In the genomic region with DNA sequence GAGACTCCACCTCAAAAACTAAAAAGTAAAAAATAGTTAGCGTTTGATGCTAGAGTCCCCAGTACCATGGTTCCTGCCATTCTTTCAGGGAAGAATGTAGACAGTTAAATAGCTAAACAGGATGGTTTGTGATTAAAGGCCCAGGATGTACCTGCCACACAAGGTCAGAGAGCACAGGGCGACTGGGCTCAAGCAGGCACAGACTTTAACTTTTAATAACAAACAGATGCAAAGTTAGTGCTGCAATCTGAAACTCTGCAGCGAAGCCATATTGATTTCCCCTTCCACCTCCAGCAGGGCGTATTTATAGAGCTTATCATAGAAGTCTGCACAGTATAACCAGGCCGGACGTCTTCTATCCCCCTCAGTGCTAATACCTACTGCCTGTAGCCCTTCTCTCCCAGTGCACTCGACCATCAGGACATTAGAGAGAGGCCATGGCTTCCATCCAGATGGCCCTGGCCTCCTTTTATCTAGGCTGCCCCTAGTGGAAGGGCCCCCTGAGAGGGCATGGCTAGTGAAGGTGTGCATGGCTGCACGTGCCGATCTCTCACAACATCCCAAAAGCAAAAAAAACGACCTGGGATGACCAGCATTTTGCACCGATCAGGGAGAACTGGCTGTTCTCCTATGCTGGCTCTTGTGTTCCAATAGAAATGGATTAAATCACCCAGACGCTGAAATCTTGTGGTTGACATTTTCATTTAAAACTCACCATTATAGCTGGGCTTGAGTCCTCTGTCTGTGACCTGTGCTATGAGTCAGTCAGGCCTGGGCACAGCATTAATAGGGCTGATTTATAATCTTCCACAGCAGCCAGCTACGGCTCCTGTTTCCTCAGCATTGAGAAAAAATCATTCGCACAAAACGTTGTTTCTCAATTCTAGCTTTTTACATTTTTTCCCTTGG, we compare ENCODE assay signal across 17 cellular contexts. TPM values are rescaled to one million over a fixed set of nuclear protein-coding genes. Genes with fewer than 3 reads are reported as not detected.
DNase-seq lines count a peak whose midpoint lies in the region; ATAC-seq and TF ChIP-seq lines count a peak whose summit lies in the region.
"Had no signal": no experiment of that assay in that cellular context is flagged by ENCODE, and none has a peak within 500 bp of the region (broad histone marks: within the 10 kb centered on the region; RNA-seq: fewer than 3 reads in every experiment).

No MANE protein-coding gene starts in this region.

- H3K4me3 ChIP-seq in MG63 (no peak overlapping the region), epithelial cell of proximal tubule (ENCODE audit: low read depth, low read length) (no peak overlapping the region), retinal pigment epithelial cell (ENCODE audit: low read length) (no peak overlapping the region)
- H3K4me3 ChIP-seq: BLaER1 treated with 17β-estradiol and CSF1 and Interleukin-3, amounts not matched to agents 10 nM and 100 nM; colonic mucosa; pancreas had no signal

- DNase-seq in AG20443 (ENCODE audit: low spot score) = peak; percentile 32
- DNase-seq in MG63 = peak; percentile 43
- DNase-seq in epithelial cell of proximal tubule (ENCODE audit: low read depth) = no peak
- peak; percentile 51 for DNase-seq in retinal pigment epithelial cell (ENCODE audit: low read depth)
- no peak for DNase-seq in stimulated activated CD4-positive, alpha-beta T cell treated with anti-CD3 and anti-CD28 coated beads, Interleukin-4, amount 100 ng/mL, for 1 hour
- DNase-seq in NCI-H748 (lab: John Stamatoyannopoulos, UW; ENCODE audit: unreplicated experiment) = no peak
- DNase-seq in LoVo (ENCODE audit: low spot score) = no peak
- DNase-seq: activated CD8-positive, alpha-beta T cell treated with anti-CD3 and anti-CD28 coated beads, Interleukin-2, amount 10 ng/mL, durations not matched to agents 7 days and 5 days; aorta; colonic mucosa; DMS79; kidney glomerular epithelial cell; NCI-H2081; pancreas; stimulated activated naive CD8-positive, alpha-beta T cell treated with anti-CD3 and anti-CD28 coated beads, Interleukin-15, amount 100 ng/mL, for 72 hours had no signal

- H3K9me3 ChIP-seq in MG63 = no peaks in the 10 kb centered on the region
- H3K9me3 ChIP-seq: colonic mucosa, pancreas had no signal

- no peaks in the 10 kb centered on the region for H3K27me3 ChIP-seq in MG63
- H3K27me3 ChIP-seq: BLaER1 treated with 17β-estradiol and CSF1 and Interleukin-3, amounts not matched to agents 10 nM and 100 nM; colonic mucosa; pancreas had no signal

- no peaks in the 10 kb centered on the region for H3K36me3 ChIP-seq in MG63
- H3K36me3 ChIP-seq: colonic mucosa, pancreas had no signal

- TF ChIP-seq CTCF in epithelial cell of proximal tubule (conservative IDR thresholded peaks at IDR 0.05; ENCODE audit: low read depth, low read length) = peak; percentile 18
- TF ChIP-seq CTCF in retinal pigment epithelial cell (conservative IDR thresholded peaks at IDR 0.05; ENCODE audit: low read depth, low read length) = peak; percentile 16

- no peak for ATAC-seq in HG03280 (IDR thresholded peaks at IDR 0.05; ENCODE audit: unreplicated experiment)

RNA-seq across cellular contexts. Expression of a gene that starts 7.6 kb away (rescaled TPM):
- total RNA-seq in MG63 (2014; rRNA removed; shearing (Covaris generic); ENCODE audit: low replicate concordance) = 26.9 and 31.9 TPM in 2 replicates
- total RNA-seq in epithelial cell of proximal tubule = 39.1 and 55.1 TPM in 2 replicates

RNA-seq across cellular contexts. Expression of a gene that starts 46.8 kb away (rescaled TPM):
- total RNA-seq in MG63 (2014; rRNA removed; shearing (Covaris generic); ENCODE audit: low replicate concordance) = 29.2 and 30.7 TPM in 2 replicates
- 43.8 and 50.5 TPM in 2 replicates for total RNA-seq in epithelial cell of proximal tubule

Comparison
In these comparisons a context has a peak if more than half of its experiments do, and no peak if none do; other contexts are left out.
1. DNase-seq: peak in AG20443 (single experiment), MG63 (single experiment) and retinal pigment epithelial cell (single experiment); none in epithelial cell of proximal tubule (single experiment), stimulated activated CD4-positive, alpha-beta T cell treated with anti-CD3 and anti-CD28 coated beads, Interleukin-4, amount 100 ng/mL, for 1 hour (single experiment), NCI-H748 (single experiment) and LoVo (single experiment).